ENCODE assay signal across 10 cellular contexts in the genomic region with DNA sequence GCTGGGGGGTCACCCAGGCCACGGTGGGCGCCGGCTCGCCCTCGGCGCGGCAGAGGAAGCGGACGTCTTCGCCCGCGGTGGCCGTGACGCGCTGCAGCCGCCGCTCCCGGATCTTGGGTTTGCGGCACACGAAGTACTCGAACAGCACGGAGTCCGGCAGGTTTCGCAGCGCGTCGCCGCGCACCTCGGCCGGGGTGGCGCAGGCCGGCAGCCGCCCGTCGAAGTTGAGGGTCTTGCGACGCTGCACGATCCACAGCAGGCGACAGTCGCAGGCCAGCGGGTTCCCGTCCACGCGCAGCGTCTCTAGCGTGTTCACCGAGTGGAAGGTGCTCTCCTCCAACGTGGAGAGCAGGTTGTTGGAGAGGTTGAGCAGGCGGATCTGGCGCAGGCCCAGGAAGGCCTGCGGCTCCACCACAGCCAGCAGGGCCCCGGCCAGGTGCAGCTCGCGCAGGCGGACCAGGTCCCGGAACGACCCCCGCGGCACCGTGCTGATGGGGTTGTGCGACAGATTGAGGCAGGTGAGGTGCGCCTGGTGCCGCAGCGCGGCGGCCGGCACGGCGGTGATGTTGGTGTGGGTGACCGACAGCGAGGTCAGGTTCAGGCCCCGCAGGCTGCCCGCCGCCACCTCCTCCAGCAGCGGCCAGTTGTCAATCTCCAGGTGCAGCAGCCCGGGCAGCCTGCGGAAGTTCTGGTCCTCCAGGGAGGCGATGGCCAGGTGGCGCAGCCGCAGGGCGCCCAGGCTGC. TPM values are rescaled to one million over a fixed set of nuclear protein-coding genes. Genes with fewer than 3 reads are reported as not detected.
DNase-seq lines count a peak whose midpoint lies in the region; ATAC-seq and TF ChIP-seq lines count a peak whose summit lies in the region.
"Had no signal": no experiment of that assay in that cellular context is flagged by ENCODE, and none has a peak within 500 bp of the region (broad histone marks: within the 10 kb centered on the region; RNA-seq: fewer than 3 reads in every experiment).

No MANE protein-coding gene starts in this region.

- intact Hi-C loops in gastrocnemius medialis (cut with DNase I; ENCODE audit: low total_unique reads), result no loop called here

- DNase-seq in DMS 273 (lab: John Stamatoyannopoulos, UW; ENCODE audit: unreplicated experiment) (peak; percentile 69), DMS 273 treated with DMSO at 0.1 percent for 48 hours (lab: John Stamatoyannopoulos, UW) (no peak), NCI-H2196 (lab: John Stamatoyannopoulos, UW; ENCODE audit: unreplicated experiment) (peak; percentile 39), endodermal cell (peak; percentile 80), gastrocnemius medialis (no peak), C1 segment of cervical spinal cord (lab: John Stamatoyannopoulos, UW) (no peak), HPDE6-E6E7 (ENCODE audit: extremely low spot score) (no peak)

- H3K4me3 Mint-ChIP-seq in endodermal cell, result peak overlapping the region; percentile 43
- H3K4me3 Mint-ChIP-seq: neural crest cell had no signal

- H3K9ac ChIP-seq in endodermal cell (ENCODE audit: extremely low read depth, low read length, poor library complexity, severe bottlenecking), result no peak overlapping the region

- H3K36me3 Mint-ChIP-seq in endodermal cell (ENCODE audit: low read depth), result peaks cover 3% of the 10 kb centered on the region

- no peaks in the 10 kb centered on the region for H3K4me1 Mint-ChIP-seq in endodermal cell

- TF ChIP-seq CTCF in endodermal cell (conservative IDR thresholded peaks at IDR 0.05) (no peak), gastrocnemius medialis (IDR thresholded peaks at IDR 0.05 in 4 of 5, conservative IDR thresholded peaks at IDR 0.05 in 1 of 5) (no peak)

- H3K36me3 ChIP-seq in endodermal cell (ENCODE audit: control insufficient read depth, insufficient read depth, low read length) (no peaks in the 10 kb centered on the region), gastrocnemius medialis (no peaks in the 10 kb centered on the region)

- H3K27me3 Mint-ChIP-seq in endodermal cell (ENCODE audit: insufficient read depth), result peaks cover 94% of the 10 kb centered on the region

- ATAC-seq in gastrocnemius medialis, result no peak
- no peak for ATAC-seq in HG03354 (IDR thresholded peaks at IDR 0.05; ENCODE audit: poor library complexity, severe bottlenecking, unreplicated experiment)

- H3K27me3 ChIP-seq in endodermal cell (ENCODE audit: control insufficient read depth, insufficient read depth, low read length, poor library complexity, severe bottlenecking) (peaks cover 100% of the 10 kb centered on the region), gastrocnemius medialis (peaks cover 47 to 58% (median 51%) of the 10 kb centered on the region in 3 donors)

- H3K9me3 ChIP-seq in endodermal cell (ENCODE audit: control insufficient read depth, low read length) (no peaks in the 10 kb centered on the region), gastrocnemius medialis (no peaks in the 10 kb centered on the region)

- H3K4me1 ChIP-seq in endodermal cell (ENCODE audit: control insufficient read depth, insufficient read depth, low read length) (no peaks in the 10 kb centered on the region), gastrocnemius medialis (peaks cover 12 to 33% of the 10 kb centered on the region in 2 donors)

- H3K27ac Mint-ChIP-seq in endodermal cell, result no peak overlapping the region

- WGBS in endodermal cell (ENCODE audit: insufficient coverage in 1 of 2, insufficient read length in 1 of 2), 2 experiments, result 10 to 12% methylated on average over 40 to 82 of the region's 82 CpGs

- no peaks in the 10 kb centered on the region for H3K9me3 Mint-ChIP-seq in endodermal cell
- H3K9me3 Mint-ChIP-seq: neural crest cell had no signal

- in situ Hi-C loops in gastrocnemius medialis (cut with MboI; ENCODE audit: low sequenced_read_pairs in 4 of 4), result loop anchor here (25.0 kb wide), 1 partner anchor 97 kb away; no protein-coding TSS in a partner anchor

- TF ChIP-seq POLR2A in gastrocnemius medialis (IDR thresholded peaks at IDR 0.05), result no peak

- H3K27ac ChIP-seq in endodermal cell (ENCODE audit: low read depth, low read length) (no peak overlapping the region), gastrocnemius medialis (no peak overlapping the region)

- H3K4me3 ChIP-seq in endodermal cell (ENCODE audit: low read length) (no peak overlapping the region), gastrocnemius medialis (peak overlapping the region; percentile 5 to 36 (median 36))

RNA-seq across cellular contexts. Expression of gene PEAK3, which starts 8.6 kb away (rescaled TPM):
- total RNA-seq in endodermal cell (not detected), gastrocnemius medialis (under 1 TPM in 1 of 4 donors, not detected in 3; 0.11 TPM)
- not detected for polyA plus RNA-seq in endodermal cell (2013, experiment 1 of 2)
- 0.08 TPM for polyA plus RNA-seq in endodermal cell (2013, experiment 2 of 2)
- total RNA-seq: neural crest cell had no signal

RNA-seq across cellular contexts. Expression of gene LINGO3, which starts 17.3 kb away (rescaled TPM):
- total RNA-seq in endodermal cell (1 to 10 TPM in 1 of 2 donors, under 1 TPM in 1; 0.20 to 1.0 TPM), gastrocnemius medialis (not detected)
- polyA plus RNA-seq in endodermal cell (2013, experiment 1 of 2), result 2.3 TPM
- 1.9 TPM for polyA plus RNA-seq in endodermal cell (2013, experiment 2 of 2)
- total RNA-seq: A172, neural crest cell had no signal

RNA-seq across cellular contexts. Expression of gene JSRP1, which starts 34.4 kb away (rescaled TPM):
- total RNA-seq in endodermal cell, result under 1 TPM; 0.66 to 0.89 TPM
- not detected for polyA plus RNA-seq in endodermal cell (2013, experiment 1 of 2)
- not detected for polyA plus RNA-seq in endodermal cell (2013, experiment 2 of 2)
- 100 to 1,000 TPM; 152 to 383 (median 303) TPM for total RNA-seq in gastrocnemius medialis
- total RNA-seq: A172 had no signal

RNA-seq across cellular contexts. Expression of gene LSM7, which starts 37.8 kb away (rescaled TPM):
- 100 to 1,000 TPM; 141 to 149 TPM for total RNA-seq in endodermal cell
- polyA plus RNA-seq in endodermal cell (2013, experiment 1 of 2), result 215 TPM
- 206 TPM for polyA plus RNA-seq in endodermal cell (2013, experiment 2 of 2)
- 100 to 1,000 TPM in 1 of 4 donors, 10 to 100 TPM in 3; 70.0 to 109 (median 77.5) TPM for total RNA-seq in gastrocnemius medialis

RNA-seq across cellular contexts. Expression of gene SPPL2B, which starts 37.9 kb away (rescaled TPM):
- total RNA-seq in endodermal cell (100 to 1,000 TPM; 115 to 118 TPM), gastrocnemius medialis (10 to 100 TPM; 18.1 to 27.7 (median 23.2) TPM)
- polyA plus RNA-seq in endodermal cell (2013, experiment 1 of 2), result 88.6 TPM
- polyA plus RNA-seq in endodermal cell (2013, experiment 2 of 2), result 73.4 TPM

Comparison
In these comparisons a context has a peak if more than half of its experiments do, and no peak if none do; other contexts are left out.
1. DNase-seq: peak in DMS 273 (single experiment), NCI-H2196 (single experiment) and endodermal cell (single experiment); none in DMS 273 treated with DMSO at 0.1 percent for 48 hours (single experiment), gastrocnemius medialis (0 of 2), C1 segment of cervical spinal cord (0 of 14) and HPDE6-E6E7 (single experiment).
2. RNA of gene JSRP1, which starts 34.4 kb away (total RNA-seq): 152 to 383 TPM in gastrocnemius medialis; 0.66 to 0.89 TPM in endodermal cell; every median in the first group is over 10 times any median in the second.